18 cellular contexts compared by ENCODE assay signal in the genomic region with DNA sequence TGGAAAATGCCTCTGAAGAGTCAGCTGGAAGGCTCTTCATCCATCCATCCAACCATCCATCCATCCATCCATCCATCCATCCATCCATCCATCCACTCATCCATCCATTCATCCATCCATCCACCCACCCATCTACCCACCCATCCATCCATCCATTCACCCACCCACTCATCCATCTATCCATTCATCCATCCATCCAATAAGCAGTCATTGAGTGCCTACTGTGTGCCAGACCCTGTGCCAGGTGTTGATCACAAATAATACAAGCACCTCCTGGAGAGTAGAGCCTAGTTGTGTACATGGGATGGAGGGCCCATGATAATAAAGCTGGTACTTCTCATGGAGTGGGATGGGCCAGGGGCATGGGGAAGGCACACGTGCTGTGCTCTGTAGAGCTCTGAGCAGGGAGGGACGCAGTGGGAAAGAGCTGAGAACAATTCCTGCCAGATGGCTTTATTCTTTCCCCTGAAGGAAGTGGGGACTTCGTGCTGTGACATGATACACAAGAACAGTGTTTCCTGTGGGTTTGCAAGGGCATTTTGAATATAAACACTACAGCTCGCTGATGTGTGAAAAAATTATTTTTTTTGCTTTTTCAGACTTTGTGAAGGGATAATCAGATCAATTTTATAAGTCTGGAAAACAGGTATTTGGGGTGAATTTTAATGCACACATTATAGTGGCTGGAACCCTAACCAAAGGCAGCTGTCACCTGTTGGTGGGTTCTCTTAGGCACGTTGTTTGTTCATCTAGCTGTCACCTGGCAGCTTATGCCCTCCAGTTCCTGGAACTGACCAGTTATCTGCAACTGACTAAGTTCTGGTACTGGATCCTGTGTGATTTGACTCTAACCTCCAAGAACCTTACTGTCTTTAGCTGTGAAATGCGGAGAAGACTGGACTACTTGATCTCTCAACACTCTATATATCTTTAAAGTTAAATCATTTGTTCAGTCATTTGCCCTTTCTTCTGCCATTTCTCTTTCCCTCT.
DNase-seq lines count a peak whose midpoint lies in the region; ATAC-seq and TF ChIP-seq lines count a peak whose summit lies in the region.
"Had no signal": no experiment of that assay in that cellular context is flagged by ENCODE, and none has a peak within 500 bp of the region (broad histone marks: within the 10 kb centered on the region; RNA-seq: fewer than 3 reads in every experiment).

No MANE protein-coding gene starts in this region.

- peaks cover 1% of the 10 kb centered on the region for H3K9me3 Mint-ChIP-seq in activated CD8-positive, alpha-beta T cell treated with anti-CD3 and anti-CD28 coated beads for 36 hours
- peaks cover 3% of the 10 kb centered on the region for H3K9me3 Mint-ChIP-seq in natural killer cell treated with Interleukin-12 subunit alpha and Interleukin-12 subunit beta and Interleukin-15 and Interleukin-18, amount 100 ng/mL, for 72 hours

- ATAC-seq in activated CD8-positive, alpha-beta T cell treated with anti-CD3 and anti-CD28 coated beads for 36 hours = peak; percentile 45
- peak; percentile 50 to 83 for ATAC-seq in natural killer cell treated with Interleukin-12 subunit alpha and Interleukin-12 subunit beta and Interleukin-15 and Interleukin-18, amount 100 ng/mL, for 72 hours
- ATAC-seq: PC-3, SK-N-SH treated with all-trans-retinoic acid at 6 μM for 48 hours had no signal

- peak; percentile 48 for DNase-seq in activated CD8-positive, alpha-beta memory T cell treated with anti-CD3 and anti-CD28 coated beads for 24 hours
- DNase-seq in activated CD8-positive, alpha-beta memory T cell treated with anti-CD3 and anti-CD28 coated beads, Interleukin-2, amount 50 U/mL, for 4 hours = no peak
- DNase-seq in Jurkat, Clone E6-1 (ENCODE audit: low read depth, low spot score) = peak; percentile 79
- DNase-seq in activated CD8-positive, alpha-beta T cell treated with anti-CD3 and anti-CD28 coated beads for 36 hours = no peak
- DNase-seq in natural killer cell treated with Interleukin-12 subunit alpha and Interleukin-12 subunit beta and Interleukin-15 and Interleukin-18, amount 100 ng/mL, for 72 hours (ENCODE audit: low spot score) = no peak
- DNase-seq in cerebellar nuclear complex (lab: John Stamatoyannopoulos, UW) = no peak
- no peak for DNase-seq in DMS 273 (lab: John Stamatoyannopoulos, UW; ENCODE audit: unreplicated experiment)
- DNase-seq in AG20443 (ENCODE audit: low spot score) = no peak
- DNase-seq: ACHN; activated CD4-positive, CD25-positive, alpha-beta regulatory T cell treated with anti-CD3 and anti-CD28 coated beads, Interleukin-2, amount 50 U/mL, for 72 hours; activated naive CD4-positive, alpha-beta T cell treated with Interleukin-2 at 50 U/mL for 16 hours; caudate nucleus; HFFc6; mesendoderm; NCI-H1694; occipital lobe; PC-3 had no signal

- H3K4me1 Mint-ChIP-seq in activated CD8-positive, alpha-beta T cell treated with anti-CD3 and anti-CD28 coated beads for 36 hours (ENCODE audit: low read depth) = peaks cover 60% of the 10 kb centered on the region
- peaks cover 63 to 71% of the 10 kb centered on the region in 2 donors for H3K4me1 Mint-ChIP-seq in natural killer cell treated with Interleukin-12 subunit alpha and Interleukin-12 subunit beta and Interleukin-15 and Interleukin-18, amount 100 ng/mL, for 72 hours (ENCODE audit: low read depth in 2 of 2)

- no peaks in the 10 kb centered on the region for H3K27me3 Mint-ChIP-seq in activated CD8-positive, alpha-beta T cell treated with anti-CD3 and anti-CD28 coated beads for 36 hours
- H3K27me3 Mint-ChIP-seq in natural killer cell treated with Interleukin-12 subunit alpha and Interleukin-12 subunit beta and Interleukin-15 and Interleukin-18, amount 100 ng/mL, for 72 hours = no peaks in the 10 kb centered on the region

- POLR2A ChIA-PET in activated CD8-positive, alpha-beta T cell treated with anti-CD3 and anti-CD28 coated beads for 36 hours (lab: Charles Lee) = interaction anchor here (0.6 to 1.2 kb wide), 5 partner anchors 14 to 70 kb away, joined by 3 to 4 read pairs (median 3); no protein-coding TSS in a partner anchor

- H3K36me3 Mint-ChIP-seq in activated CD8-positive, alpha-beta T cell treated with anti-CD3 and anti-CD28 coated beads for 36 hours (ENCODE audit: low read depth) = peaks cover 42% of the 10 kb centered on the region
- H3K36me3 Mint-ChIP-seq in natural killer cell treated with Interleukin-12 subunit alpha and Interleukin-12 subunit beta and Interleukin-15 and Interleukin-18, amount 100 ng/mL, for 72 hours = peaks cover 11% of the 10 kb centered on the region

- H3K27ac Mint-ChIP-seq in activated CD8-positive, alpha-beta T cell treated with anti-CD3 and anti-CD28 coated beads for 36 hours = peak overlapping the region; percentile 76
- peak overlapping the region; percentile 63 to 93 for H3K27ac Mint-ChIP-seq in natural killer cell treated with Interleukin-12 subunit alpha and Interleukin-12 subunit beta and Interleukin-15 and Interleukin-18, amount 100 ng/mL, for 72 hours
- H3K27ac Mint-ChIP-seq: HFFc6 had no signal

- no peak overlapping the region for H3K4me3 Mint-ChIP-seq in activated CD8-positive, alpha-beta T cell treated with anti-CD3 and anti-CD28 coated beads for 36 hours
- H3K4me3 Mint-ChIP-seq in natural killer cell treated with Interleukin-12 subunit alpha and Interleukin-12 subunit beta and Interleukin-15 and Interleukin-18, amount 100 ng/mL, for 72 hours = peak overlapping the region; percentile 59
- H3K4me3 Mint-ChIP-seq: HFFc6 had no signal

- TF ChIP-seq CTCF in activated CD8-positive, alpha-beta T cell treated with anti-CD3 and anti-CD28 coated beads for 36 hours (IDR thresholded peaks at IDR 0.05) = no peak

- intact Hi-C loops in activated CD8-positive, alpha-beta T cell treated with anti-CD3 and anti-CD28 coated beads for 36 hours (cut with micrococcal nuclease) = no loop called here

- CTCF ChIA-PET in activated CD8-positive, alpha-beta T cell treated with anti-CD3 and anti-CD28 coated beads for 36 hours (lab: Charles Lee) = interaction anchor here (1.0 to 1.4 kb wide), 6 partner anchors 10 to 140 kb away, joined by 3 to 5 read pairs (median 3); no protein-coding TSS in a partner anchor

- H3K4me3 ChIP-seq in Jurkat, Clone E6-1 (ENCODE audit: low read length) = no peak overlapping the region

Comparison
In these comparisons a context has a peak if more than half of its experiments do, and no peak if none do; other contexts are left out.
1. DNase-seq: peak in activated CD8-positive, alpha-beta memory T cell treated with anti-CD3 and anti-CD28 coated beads for 24 hours (single experiment) and Jurkat, Clone E6-1 (single experiment); none in activated CD8-positive, alpha-beta memory T cell treated with anti-CD3 and anti-CD28 coated beads, Interleukin-2, amount 50 U/mL, for 4 hours (single experiment), activated CD8-positive, alpha-beta T cell treated with anti-CD3 and anti-CD28 coated beads for 36 hours (single experiment), natural killer cell treated with Interleukin-12 subunit alpha and Interleukin-12 subunit beta and Interleukin-15 and Interleukin-18, amount 100 ng/mL, for 72 hours (single experiment), cerebellar nuclear complex (0 of 2), DMS 273 (single experiment) and AG20443 (single experiment).